Comparison of ENCODE assay signal across 22 cellular contexts in the genomic region with DNA sequence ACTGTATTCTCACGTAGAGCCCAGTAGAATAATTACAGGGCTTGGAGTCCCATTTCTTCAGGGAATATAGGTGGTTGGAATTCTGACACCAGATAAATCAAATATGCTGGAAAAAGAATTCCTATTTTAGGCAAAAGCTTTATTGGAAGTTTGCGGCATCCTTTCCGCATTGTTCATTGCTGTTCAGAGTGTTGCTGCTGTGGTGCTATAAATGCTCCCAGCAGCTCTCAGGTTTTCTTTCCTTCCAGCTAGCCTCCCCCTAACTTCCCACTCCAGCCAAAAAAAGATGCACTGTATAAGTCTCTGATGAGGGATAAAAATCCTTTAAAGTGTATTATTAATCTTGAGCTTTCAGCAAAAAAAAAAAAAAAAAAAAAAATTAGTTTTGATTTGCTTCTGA. TPM values are rescaled to one million over a fixed set of nuclear protein-coding genes. Genes with fewer than 3 reads are reported as not detected.
A peak's percentile ranks its signal among the peaks of the same experiment; 100 is the strongest.
DNase-seq lines count a peak whose midpoint lies in the region; ATAC-seq, FAIRE-seq and TF ChIP-seq lines count a peak whose summit lies in the region.
"Had no signal": no experiment of that assay in that cellular context is flagged by ENCODE, and none has a peak within 500 bp of the region (broad histone marks: within the 10 kb centered on the region; RNA-seq: fewer than 3 reads in every experiment).

No MANE protein-coding gene starts in this region.

- no peaks in the 10 kb centered on the region for H3K9me3 ChIP-seq in HepG2 (ENCODE audit: low read length)
- H3K9me3 ChIP-seq in right lobe of liver: peaks cover 0 to 4% (median 0%) of the 10 kb centered on the region in 4 donors
- H3K9me3 ChIP-seq in trophoblast cell (ENCODE audit: insufficient read depth, low read depth, low read length): peaks cover 2% of the 10 kb centered on the region
- no peaks in the 10 kb centered on the region for H3K9me3 ChIP-seq in gastroesophageal sphincter

- H2AFZ ChIP-seq in HepG2 (ENCODE audit: low read length) (no peak overlapping the region), trophoblast cell (ENCODE audit: insufficient read depth, low read length, poor library complexity) (no peak overlapping the region)

- no peak overlapping the region for H3K4me3 ChIP-seq in HepG2 (replicated peaks in 1 of 3; ENCODE audit: insufficient read depth in 1 of 3, low read depth in 2 of 3, low read length in 3 of 3)
- no peak overlapping the region for H3K4me3 ChIP-seq in right lobe of liver
- H3K4me3 ChIP-seq in trophoblast cell (ENCODE audit: low read depth, low read length): no peak overlapping the region
- peak overlapping the region; percentile 11 for H3K4me3 ChIP-seq in urinary bladder (ENCODE audit: low read depth, low read length)
- no peak overlapping the region for H3K4me3 ChIP-seq in gastroesophageal sphincter
- H3K4me3 ChIP-seq: A549; BLaER1 treated with 17β-estradiol and CSF1 and Interleukin-3, amounts not matched to agents 10 nM and 100 nM had no signal

- no peak overlapping the region for H3K18ac ChIP-seq in trophoblast cell (ENCODE audit: low read length)

- H3K27me3 ChIP-seq in HepG2 (ENCODE audit: control insufficient read depth in 1 of 2, insufficient read depth in 2 of 2, low read length in 2 of 2) (no peaks in the 10 kb centered on the region), right lobe of liver (no peaks in the 10 kb centered on the region), trophoblast cell (ENCODE audit: insufficient read depth, low read length) (no peaks in the 10 kb centered on the region), gastroesophageal sphincter (no peaks in the 10 kb centered on the region)
- H3K27me3 ChIP-seq: BLaER1 treated with 17β-estradiol and CSF1 and Interleukin-3, amounts not matched to agents 10 nM and 100 nM had no signal

- H3K9ac ChIP-seq in HepG2 (ENCODE audit: insufficient read depth, low read depth, low read length): no peak overlapping the region
- no peak overlapping the region for H3K9ac ChIP-seq in trophoblast cell (ENCODE audit: low read length)
- H3K9ac ChIP-seq: BLaER1 treated with 17β-estradiol and CSF1 and Interleukin-3, amounts not matched to agents 10 nM and 100 nM had no signal

- intact Hi-C loops in HepG2 (cut with micrococcal nuclease; ENCODE audit: unreplicated experiment): no loop called here
- intact Hi-C loops in right lobe of liver (cut with DNase I): no loop called here

- H2AK5ac ChIP-seq in trophoblast cell (ENCODE audit: low read length): no peak overlapping the region

- H3K27ac ChIP-seq in HepG2 (ENCODE audit: extremely low read length, insufficient read depth, low read length) (no peak overlapping the region), right lobe of liver (no peak overlapping the region), trophoblast cell (ENCODE audit: low read depth, low read length) (no peak overlapping the region), urinary bladder (ENCODE audit: low read depth) (no peak overlapping the region), gastroesophageal sphincter (no peak overlapping the region)
- H3K27ac ChIP-seq: 22Rv1; A549; BLaER1 treated with 17β-estradiol and CSF1 and Interleukin-3, amounts not matched to agents 10 nM and 100 nM; C4-2B had no signal

- H3K23ac ChIP-seq in trophoblast cell (ENCODE audit: low read length): peak overlapping the region; percentile 22

- no peak for DNase-seq in HepG2 (ENCODE audit: low spot score)
- no peak for DNase-seq in right lobe of liver
- peak; percentile 11 for DNase-seq in inferior parietal cortex (ENCODE audit: extremely low spot score)
- no peak for DNase-seq in trophoblast cell
- DNase-seq in epidermal melanocyte (ENCODE audit: insufficient read length, low spot score): no peak
- DNase-seq: AML-193; Caco-2; Calu3; CD4-positive, alpha-beta T cell; CD8-positive, alpha-beta T cell; DMS79 treated with DMSO at 0.1 percent for 48 hours; GF-D8 had no signal

- H3K4me1 ChIP-seq in HepG2 (ENCODE audit: insufficient read depth, low read length): no peaks in the 10 kb centered on the region
- no peaks in the 10 kb centered on the region for H3K4me1 ChIP-seq in right lobe of liver
- H3K4me1 ChIP-seq in trophoblast cell (ENCODE audit: control insufficient read depth in 1 of 2, insufficient read depth in 2 of 2, low read length in 2 of 2): no peaks in the 10 kb centered on the region
- H3K4me1 ChIP-seq in urinary bladder (ENCODE audit: insufficient read depth): no peaks in the 10 kb centered on the region
- no peaks in the 10 kb centered on the region for H3K4me1 ChIP-seq in gastroesophageal sphincter
- H3K4me1 ChIP-seq: A549, Caco-2 had no signal

- FAIRE-seq in HepG2 (lab: Jason Lieb, UNC): peak; percentile 15
- FAIRE-seq: A549, D721Med, G401.6, GM12891 had no signal

- TF ChIP-seq POLR2A in HepG2 (IDR thresholded peaks at IDR 0.05; ENCODE audit: insufficient read depth in 1 of 2, low read depth in 2 of 2, low read length in 2 of 2): no peak
- TF ChIP-seq POLR2A in right lobe of liver (IDR thresholded peaks at IDR 0.05): no peak
- TF ChIP-seq POLR2A in gastroesophageal sphincter (IDR thresholded peaks at IDR 0.05): no peak

- H2BK120ac ChIP-seq in trophoblast cell (ENCODE audit: insufficient read depth, low read length, poor library complexity): no peak overlapping the region

- H3K79me2 ChIP-seq in HepG2 (ENCODE audit: insufficient read depth, low read length) (no peaks in the 10 kb centered on the region), trophoblast cell (ENCODE audit: control insufficient read depth, insufficient read depth, low read length, poor library complexity) (no peaks in the 10 kb centered on the region)

- ATAC-seq in HepG2 (no peak), right lobe of liver (no peak), gastroesophageal sphincter (no peak), GM18519 (IDR thresholded peaks at IDR 0.05; ENCODE audit: low FRiP score, unreplicated experiment) (no peak)
- ATAC-seq: A549; CD8-positive, alpha-beta T cell had no signal

- no TSS peak for BruUV-seq in HepG2 (replicated peaks; lab: Mats Ljungman, UMichigan)

- in situ Hi-C loops in HepG2 (cut with HindIII; ENCODE audit: extremely low pct_ligation_motif_present, low pct_unique_long_range_greater_than_20kb): no loop called here

- H4K8ac ChIP-seq in trophoblast cell (ENCODE audit: low read depth, low read length): no peak overlapping the region

- no peak overlapping the region for H4K12ac ChIP-seq in trophoblast cell (ENCODE audit: low read depth, low read length)

- no peak overlapping the region for H3K4ac ChIP-seq in trophoblast cell (ENCODE audit: low read depth, low read length)

- no peak overlapping the region for H3K14ac ChIP-seq in trophoblast cell (ENCODE audit: low read length)

- H3K36me3 ChIP-seq in HepG2 (replicated peaks in 1 of 2; ENCODE audit: control insufficient read depth in 1 of 2, insufficient read depth in 2 of 2, low read length in 2 of 2) (peaks cover 15 to 56% of the 10 kb centered on the region in 2 experiments), right lobe of liver (peaks cover 0 to 5% (median 0%) of the 10 kb centered on the region in 4 donors), trophoblast cell (ENCODE audit: control insufficient read depth in 1 of 2, insufficient read depth in 2 of 2, low read length in 2 of 2) (peaks cover 19% of the 10 kb centered on the region in 2 experiments), urinary bladder (ENCODE audit: insufficient read depth) (no peaks in the 10 kb centered on the region), gastroesophageal sphincter (peaks cover 0 to 82% of the 10 kb centered on the region in 2 donors)

- POLR2A ChIA-PET in HepG2 (lab: Yijun Ruan, JAX): no interaction called here

- no peak overlapping the region for H2BK5ac ChIP-seq in trophoblast cell (ENCODE audit: low read depth, low read length, poor library complexity)

- H3K79me1 ChIP-seq in trophoblast cell (ENCODE audit: low read length): no peaks in the 10 kb centered on the region

- H4K91ac ChIP-seq in trophoblast cell (ENCODE audit: low read depth, low read length): no peak overlapping the region

- TF ChIP-seq EP300 in HepG2 (IDR thresholded peaks at IDR 0.05; ENCODE audit: low read depth in 2 of 2, low read length in 2 of 2): no peak
- no peak for TF ChIP-seq EP300 in HepG2 (CRISPR knock-in tag; IDR thresholded peaks at IDR 0.05; ENCODE audit: borderline replicate concordance)
- TF ChIP-seq EP300 in gastroesophageal sphincter (IDR thresholded peaks at IDR 0.05): no peak

- no peak for TF ChIP-seq CTCF in HepG2 (CRISPR knock-in tag; IDR thresholded peaks at IDR 0.05)
- TF ChIP-seq CTCF in right lobe of liver (IDR thresholded peaks at IDR 0.05): no peak
- TF ChIP-seq CTCF in gastroesophageal sphincter (IDR thresholded peaks at IDR 0.05): no peak

- no peak for TF ChIP-seq RAD21 in HepG2 (CRISPR knock-in tag; IDR thresholded peaks at IDR 0.05)

- CTCF ChIA-PET in HepG2 (lab: Yijun Ruan, JAX; ENCODE audit: low intra/inter-chr PET ratio, low total read pairs): no interaction called here

- 98% methylated on average over 3 of the region's 3 CpGs for WGBS in HepG2 (ENCODE audit: low lambda C conversion rate)
- WGBS in right lobe of liver (ENCODE audit: insufficient coverage, low coverage, low lambda C conversion rate, missing lambda C conversion rate): 91% methylated on average over 3 of the region's 3 CpGs
- WGBS in trophoblast cell (ENCODE audit: extremely low coverage, insufficient coverage, insufficient read length): no CpG with 5 or more reads among the region's 3 CpGs
- 97% methylated on average over 3 of the region's 3 CpGs for WGBS in urinary bladder
- WGBS in gastroesophageal sphincter (ENCODE audit: low coverage in 1 of 2), 2 donors: 95 to 100% methylated on average over 3 of the region's 3 CpGs

- H4K20me1 ChIP-seq in HepG2 (ENCODE audit: insufficient read depth, low read length): no peaks in the 10 kb centered on the region

- H3K4me2 ChIP-seq in HepG2 (ENCODE audit: low read depth, low read length) (no peak overlapping the region), trophoblast cell (ENCODE audit: low read length) (no peak overlapping the region)
- H3K4me2 ChIP-seq: A549; BLaER1 treated with 17β-estradiol and CSF1 and Interleukin-3, amounts not matched to agents 10 nM and 100 nM had no signal

- no peak overlapping the region for H2BK12ac ChIP-seq in trophoblast cell (ENCODE audit: low read length)

RNA-seq across cellular contexts. Expression of a gene that starts 25.5 kb away (rescaled TPM):
- total RNA-seq in HepG2 (2016; rRNA removed; fragmentation: Illumina TruSeq; extraction: Trizol) (46.0 and 70.8 TPM in 2 replicates), right lobe of liver (10 to 100 TPM; 12.2 to 20.5 (median 16.1) TPM), urinary bladder (19.6 TPM), gastroesophageal sphincter (10 to 100 TPM; 11.7 to 21.5 (median 13.3) TPM)
- 9.3 and 11.0 TPM in 2 replicates for total RNA-seq in HepG2 (2016; cell fraction: cytosol; rRNA removed; fragmentation: Illumina TruSeq; extraction: Trizol; ENCODE audit: low read depth)
- 47.1 and 70.7 TPM in 2 replicates for total RNA-seq in HepG2 (2016; cell fraction: insoluble cytoplasmic fraction; rRNA removed; fragmentation: Illumina TruSeq; extraction: Trizol)
- total RNA-seq in HepG2 (2016; cell fraction: membrane; rRNA removed; fragmentation: Illumina TruSeq; extraction: Trizol): 14.7 and 18.4 TPM in 2 replicates
- 35.3 and 39.0 TPM in 2 replicates for total RNA-seq in HepG2 (2016; cell fraction: nucleus; rRNA removed; fragmentation: Illumina TruSeq; extraction: Trizol)
- polyA plus RNA-seq in HepG2 (2011; rRNA removed) (17.5 and 18.3 TPM in 2 replicates), urinary bladder (6.4 TPM)
- 12.4 and 17.4 TPM in 2 replicates for polyA plus RNA-seq in HepG2 (2011; cell fraction: cytosol; rRNA removed)
- polyA plus RNA-seq in HepG2 (2011; cell fraction: nucleus; rRNA removed): 13.5 and 17.5 TPM in 2 replicates
- polyA plus RNA-seq in HepG2 (2012): 25.1 and 28.2 TPM in 2 replicates
- polyA plus RNA-seq in HepG2 (2016; cell fraction: cytosol; fragmentation: Illumina TruSeq; extraction: Trizol; ENCODE audit: low read depth): 1.7 and 1.8 TPM in 2 replicates
- 48.7 and 51.1 TPM in 2 replicates for polyA plus RNA-seq in HepG2 (2016; cell fraction: insoluble cytoplasmic fraction; fragmentation: Illumina TruSeq; extraction: Trizol; ENCODE audit: low read depth)
- 4.7 and 5.1 TPM in 2 replicates for polyA plus RNA-seq in HepG2 (2016; cell fraction: membrane; fragmentation: Illumina TruSeq; extraction: Trizol; ENCODE audit: low read depth)
- 35.3 and 39.0 TPM in 2 replicates for polyA plus RNA-seq in HepG2 (2016; cell fraction: nucleus; fragmentation: Illumina TruSeq; extraction: Trizol; ENCODE audit: insufficient read depth, low read depth)
- polyA minus RNA-seq in HepG2 (2011; rRNA and poly(A)+ RNA removed; ENCODE audit: low replicate concordance): 113 and 135 TPM in 2 replicates
- 42.2 and 61.3 TPM in 2 replicates for polyA minus RNA-seq in HepG2 (2011; cell fraction: cytosol; rRNA and poly(A)+ RNA removed)
- 46.6 and 64.0 TPM in 2 replicates for polyA minus RNA-seq in HepG2 (2011; cell fraction: nucleus; rRNA and poly(A)+ RNA removed)
- polyA plus RNA-seq in trophoblast cell (2013): 5.2 and 5.4 TPM in 2 replicates

RNA-seq across cellular contexts. Expression of a gene that starts 34.8 kb away (rescaled TPM):
- total RNA-seq in HepG2 (2016; rRNA removed; fragmentation: Illumina TruSeq; extraction: Trizol): 59.8 and 69.8 TPM in 2 replicates
- 18.0 and 19.1 TPM in 2 replicates for total RNA-seq in HepG2 (2016; cell fraction: cytosol; rRNA removed; fragmentation: Illumina TruSeq; extraction: Trizol; ENCODE audit: low read depth)
- total RNA-seq in HepG2 (2016; cell fraction: insoluble cytoplasmic fraction; rRNA removed; fragmentation: Illumina TruSeq; extraction: Trizol): 56.6 and 58.1 TPM in 2 replicates
- total RNA-seq in HepG2 (2016; cell fraction: membrane; rRNA removed; fragmentation: Illumina TruSeq; extraction: Trizol): 88.3 and 99.8 TPM in 2 replicates
- total RNA-seq in HepG2 (2016; cell fraction: nucleus; rRNA removed; fragmentation: Illumina TruSeq; extraction: Trizol): 39.3 and 44.8 TPM in 2 replicates
- 19.0 TPM in 2 replicates for polyA plus RNA-seq in HepG2 (2011; rRNA removed)
- 10.0 and 16.3 TPM in 2 replicates for polyA plus RNA-seq in HepG2 (2011; cell fraction: cytosol; rRNA removed)
- polyA plus RNA-seq in HepG2 (2011; cell fraction: nucleus; rRNA removed): 12.2 and 20.3 TPM in 2 replicates
- 22.9 and 32.3 TPM in 2 replicates for polyA plus RNA-seq in HepG2 (2012)
- polyA plus RNA-seq in HepG2 (2016; cell fraction: cytosol; fragmentation: Illumina TruSeq; extraction: Trizol; ENCODE audit: low read depth): 15.2 and 16.6 TPM in 2 replicates
- 44.9 and 53.9 TPM in 2 replicates for polyA plus RNA-seq in HepG2 (2016; cell fraction: insoluble cytoplasmic fraction; fragmentation: Illumina TruSeq; extraction: Trizol; ENCODE audit: low read depth)
- 50.2 and 56.8 TPM in 2 replicates for polyA plus RNA-seq in HepG2 (2016; cell fraction: membrane; fragmentation: Illumina TruSeq; extraction: Trizol; ENCODE audit: low read depth)
- 53.2 and 54.6 TPM in 2 replicates for polyA plus RNA-seq in HepG2 (2016; cell fraction: nucleus; fragmentation: Illumina TruSeq; extraction: Trizol; ENCODE audit: insufficient read depth, low read depth)
- polyA minus RNA-seq in HepG2 (2011; rRNA and poly(A)+ RNA removed; ENCODE audit: low replicate concordance): 44.4 and 48.9 TPM in 2 replicates
- 28.8 and 32.0 TPM in 2 replicates for polyA minus RNA-seq in HepG2 (2011; cell fraction: cytosol; rRNA and poly(A)+ RNA removed)
- polyA minus RNA-seq in HepG2 (2011; cell fraction: nucleus; rRNA and poly(A)+ RNA removed): 20.2 and 23.9 TPM in 2 replicates
- total RNA-seq in right lobe of liver: 10 to 100 TPM in 5 of 6 experiments, 1 to 10 TPM in 1; 8.1 to 29.6 (median 15.6) TPM
- 16.4 TPM in 2 replicates for polyA plus RNA-seq in trophoblast cell (2013)
- 37.2 TPM for total RNA-seq in urinary bladder
- polyA plus RNA-seq in urinary bladder: 18.3 TPM
- 10 to 100 TPM; 19.3 to 33.8 (median 24.9) TPM for total RNA-seq in gastroesophageal sphincter
